1 cellular context compared by ENCODE assay signal in genomic region chr14:73935666-73936065, GRCh38.
TF ChIP-seq lines count a peak whose summit lies in the region.

No MANE protein-coding gene starts in this region.

TF ChIP-seq in K562, 482 proteins besides CTCF, POLR2A, EP300 and RAD21:
- TF ChIP-seq BDP1 (IDR thresholded peaks at IDR 0.05; ENCODE audit: insufficient read depth, insufficient read length) (no peak), NFXL1 (CRISPR knock-in tag; IDR thresholded peaks at IDR 0.05) (no peak), CHD4 (IDR thresholded peaks at IDR 0.05; ENCODE audit: insufficient read depth, insufficient replicate concordance, low read depth, low read length, poor library complexity, severe bottlenecking) (no peak)
